8 cellular contexts compared by ENCODE assay signal in genomic region chr15:80031841-80032240, GRCh38. TPM values are rescaled to one million over a fixed set of nuclear protein-coding genes. Genes with fewer than 3 reads are reported as not detected.
DNase-seq lines count a peak whose midpoint lies in the region; ATAC-seq, FAIRE-seq and TF ChIP-seq lines count a peak whose summit lies in the region.

No MANE protein-coding gene starts in this region.

- TF ChIP-seq CTCF in GM10266 (IDR thresholded peaks at IDR 0.05; ENCODE audit: control insufficient read depth, insufficient read depth, low read depth, missing control alignments) (no peak), tibial nerve (IDR thresholded peaks at IDR 0.05) (no peak)

- no peak for TF ChIP-seq EP300 in tibial nerve (IDR thresholded peaks at IDR 0.05)

- no peak for TF ChIP-seq POLR2A in tibial nerve (IDR thresholded peaks at IDR 0.05)

- FAIRE-seq in GM19239 (lab: Jason Lieb, UNC), result peak; percentile 39

- H3K27ac ChIP-seq in CD8-positive, alpha-beta memory T cell (ENCODE audit: low read depth, low read length), result no peak overlapping the region
- no peak overlapping the region for H3K27ac ChIP-seq in tibial nerve

- peaks cover 0 to 1% (median 0%) of the 10 kb centered on the region in 3 donors for H3K36me3 Mint-ChIP-seq in CD8-positive, alpha-beta memory T cell

- no peak for DNase-seq in CD8-positive, alpha-beta memory T cell
- DNase-seq in GM19239 (ENCODE audit: insufficient read length, low spot score) (no peak), NCI-H748 treated with DMSO at 0.1 percent for 48 hours (lab: John Stamatoyannopoulos, UW) (peak; percentile 45), GM10266 (ENCODE audit: extremely low spot score) (no peak), tibial nerve (ENCODE audit: low spot score in 2 of 2) (no peak), HT-29 (ENCODE audit: low spot score) (no peak)

- no peak overlapping the region for H3K4me3 ChIP-seq in CD8-positive, alpha-beta memory T cell (ENCODE audit: low read length)
- H3K4me3 ChIP-seq in tibial nerve, result no peak overlapping the region

- H3K27me3 Mint-ChIP-seq in CD8-positive, alpha-beta memory T cell, result no peaks in the 10 kb centered on the region

- no peaks in the 10 kb centered on the region for H3K9me3 ChIP-seq in CD8-positive, alpha-beta memory T cell (ENCODE audit: low read length)
- no peaks in the 10 kb centered on the region for H3K9me3 ChIP-seq in tibial nerve

- peaks cover 0 to 2% (median 0%) of the 10 kb centered on the region in 5 donors for H3K9me3 Mint-ChIP-seq in CD8-positive, alpha-beta memory T cell

- H3K27ac Mint-ChIP-seq in CD8-positive, alpha-beta memory T cell, result peak overlapping the region in 5 of 8 donors; percentile 76 to 94 (median 83)

- H3K27me3 ChIP-seq in CD8-positive, alpha-beta memory T cell (ENCODE audit: insufficient read depth, low read length, poor library complexity, severe bottlenecking), result no peaks in the 10 kb centered on the region
- no peaks in the 10 kb centered on the region for H3K27me3 ChIP-seq in tibial nerve

- peak; percentile 75 for ATAC-seq in esophagus mucosa
- ATAC-seq in HG03039 (IDR thresholded peaks at IDR 0.05; ENCODE audit: unreplicated experiment), result no peak

- peaks cover 24 to 27% (median 26%) of the 10 kb centered on the region in 3 donors for H3K4me1 Mint-ChIP-seq in CD8-positive, alpha-beta memory T cell

- POLR2A ChIA-PET in CD8-positive, alpha-beta memory T cell (lab: Charles Lee), result interaction anchor here (0.6 kb wide), 1 partner anchor 28 kb away, joined by 3 read pairs; no protein-coding TSS in a partner anchor

- CTCF ChIA-PET in CD8-positive, alpha-beta memory T cell (lab: Charles Lee), result interaction anchor here (0.9 kb wide), 1 partner anchor 13 kb away, joined by 3 read pairs; no protein-coding TSS in a partner anchor

- 63 to 79% methylated on average over 3 of the region's 3 CpGs for WGBS in tibial nerve, 2 donors

- peak overlapping the region in 6 of 7 donors; percentile 30 to 78 (median 58) for H3K4me3 Mint-ChIP-seq in CD8-positive, alpha-beta memory T cell

- H3K4me1 ChIP-seq in CD8-positive, alpha-beta memory T cell (ENCODE audit: insufficient read depth, low read length), result peaks cover 14% of the 10 kb centered on the region
- H3K4me1 ChIP-seq in tibial nerve, result peaks cover 0 to 12% (median 7%) of the 10 kb centered on the region in 4 donors

- no peaks in the 10 kb centered on the region for H3K36me3 ChIP-seq in CD8-positive, alpha-beta memory T cell (ENCODE audit: insufficient read depth, low read length)
- H3K36me3 ChIP-seq in tibial nerve, result no peaks in the 10 kb centered on the region

RNA-seq across cellular contexts. Expression of gene ZFAND6, which starts 27.6 kb away (rescaled TPM):
- total RNA-seq in CD8-positive, alpha-beta memory T cell, result 10 to 100 TPM; 27.5 to 28.6 TPM
- 111 TPM for polyA plus RNA-seq in CD8-positive, alpha-beta memory T cell
- total RNA-seq in esophagus mucosa (42.8 TPM), tibial nerve (100 to 1,000 TPM in 1 of 4 donors, 10 to 100 TPM in 3; 68.6 to 126 (median 88.2) TPM)
- 113 and 129 TPM in 2 replicates for total RNA-seq in HT-29 (2014; rRNA removed; shearing (Covaris generic))
